1 cellular context compared by ENCODE assay signal in genomic region chr9:104745852-104746251, GRCh38.
TF ChIP-seq lines count a peak whose summit lies in the region.

No MANE protein-coding gene starts in this region.

TF ChIP-seq in K562, 482 proteins besides CTCF, POLR2A, EP300 and RAD21 (continued from another document):
- no peak for TF ChIP-seq E2F8 (IDR thresholded peaks at IDR 0.05; ENCODE audit: low read depth, partially characterized antibody)
- no peak for TF ChIP-seq MEIS2 (IDR thresholded peaks at IDR 0.05; ENCODE audit: partially characterized antibody)
- peak; percentile 49; the same call in 1 of the 2 replicates for TF ChIP-seq SOX6 (IDR thresholded peaks at IDR 0.05)
- TF ChIP-seq IRF1 (CRISPR knock-in tag; IDR thresholded peaks at IDR 0.05; ENCODE audit: borderline replicate concordance) = no peak
- no peak for TF ChIP-seq POU5F1 (IDR thresholded peaks at IDR 0.05; ENCODE audit: borderline replicate concordance, low read depth, low read length, partially characterized antibody)
- TF ChIP-seq REST (CRISPR knock-in tag; IDR thresholded peaks at IDR 0.05; ENCODE audit: low read depth) = no peak
- TF ChIP-seq CAMTA2 (CRISPR knock-in tag; conservative IDR thresholded peaks at IDR 0.05) = no peak
- no peak for TF ChIP-seq TFAM (CRISPR knock-in tag; conservative IDR thresholded peaks at IDR 0.05)
- TF ChIP-seq CSDE1 (IDR thresholded peaks at IDR 0.05) = no peak
- no peak for TF ChIP-seq ZNF740 (CRISPR knock-in tag; IDR thresholded peaks at IDR 0.05)
- TF ChIP-seq ZNF740 (tag; IDR thresholded peaks at IDR 0.05) = no peak
- TF ChIP-seq SMARCA4 (IDR thresholded peaks at IDR 0.05) = peak; percentile 82
- no peak for TF ChIP-seq HDAC6 (IDR thresholded peaks at IDR 0.05; ENCODE audit: low read depth, low read length)
- no peak for TF ChIP-seq ZNF212 (CRISPR knock-in tag; IDR thresholded peaks at IDR 0.05)
